25 cellular contexts compared by ENCODE assay signal in genomic region chr14:53265025-53265424, GRCh38.
"Had no signal": no experiment of that assay in that cellular context is flagged by ENCODE, and none has a peak within 500 bp of the region (broad histone marks: within the 10 kb centered on the region; RNA-seq: fewer than 3 reads in every experiment).

No MANE protein-coding gene starts in this region.

- H3K27ac ChIP-seq: adrenal gland, ascending aorta, esophagus squamous epithelium, gastrocnemius medialis, parathyroid adenoma, right atrium auricular region, suprapubic skin, tibial artery had no signal

- DNase-seq: activated CD4-positive, alpha-beta T cell treated with anti-CD3 and anti-CD28 coated beads for 36 hours; activated CD4-positive, CD25-positive, alpha-beta regulatory T cell; activated CD8-positive, alpha-beta memory T cell treated with anti-CD3 and anti-CD28 coated beads, Interleukin-2, amount 10 ng/mL, durations not matched to agents 7 days and 5 days; activated CD8-positive, alpha-beta T cell treated with anti-CD3 and anti-CD28 coated beads, Interleukin-2, amount 10 ng/mL, durations not matched to agents 7 days and 5 days; activated effector memory CD4-positive, alpha-beta T cell treated with Interleukin-2 at 50 U/mL for 16 hours; activated naive CD4-positive, alpha-beta T cell treated with Interleukin-2 at 50 U/mL for 16 hours; activated naive CD8-positive, alpha-beta T cell treated with anti-CD3 and anti-CD28 coated beads for 36 hours; activated T-cell treated with anti-CD3 and anti-CD28 coated beads, Interleukin-2, amount 50 U/mL, for 72 hours; adrenal gland; caudate nucleus; esophagus squamous epithelium; gastrocnemius medialis; glutamatergic neuron; kidney; midbrain; naive thymus-derived CD4-positive, alpha-beta T cell; nucleus accumbens; stimulated activated CD4-positive, alpha-beta T cell treated with anti-CD3 and anti-CD28 coated beads, Interleukin-15, amount 100 ng/mL, for 24 hours; stimulated activated CD4-positive, alpha-beta T cell treated with anti-CD3 and anti-CD28 coated beads, Interleukin-2, amount 100 ng/mL, for 24 hours; stimulated activated naive CD4-positive, alpha-beta T cell; tibial artery had no signal

- H3K9ac ChIP-seq: parathyroid adenoma had no signal

- H3K4me3 ChIP-seq: adrenal gland, ascending aorta, esophagus squamous epithelium, gastrocnemius medialis, right atrium auricular region, suprapubic skin, tibial artery had no signal

- H3K9me3 ChIP-seq: adrenal gland, esophagus squamous epithelium, gastrocnemius medialis, right atrium auricular region, suprapubic skin had no signal

- H3K4me1 ChIP-seq: adrenal gland, ascending aorta, esophagus squamous epithelium, gastrocnemius medialis, parathyroid adenoma, right atrium auricular region, suprapubic skin, tibial artery had no signal

- H3K79me2 ChIP-seq: parathyroid adenoma had no signal

- H3K27me3 ChIP-seq: adrenal gland, ascending aorta, esophagus squamous epithelium, gastrocnemius medialis, right atrium auricular region, suprapubic skin, tibial artery had no signal

- H2AFZ ChIP-seq: parathyroid adenoma had no signal

- ATAC-seq: activated CD4-positive, alpha-beta T cell treated with anti-CD3 and anti-CD28 coated beads for 36 hours; activated CD8-positive, alpha-beta memory T cell treated with anti-CD3 and anti-CD28 coated beads, Interleukin-2, amount 10 ng/mL, durations not matched to agents 7 days and 5 days; activated CD8-positive, alpha-beta T cell treated with anti-CD3 and anti-CD28 coated beads, Interleukin-2, amount 10 ng/mL, durations not matched to agents 7 days and 5 days; activated T-cell treated with anti-CD3 and anti-CD28 coated beads, Interleukin-2, amount 50 U/mL, for 72 hours; gastrocnemius medialis; naive thymus-derived CD4-positive, alpha-beta T cell had no signal

- H3K36me3 ChIP-seq: adrenal gland, ascending aorta, esophagus squamous epithelium, gastrocnemius medialis, right atrium auricular region, suprapubic skin, tibial artery had no signal
